Comparison of ENCODE assay signal across 1 cellular context in genomic region chr19:13842294-13843103, GRCh38.
TF ChIP-seq lines count a peak whose summit lies in the region.

No MANE protein-coding gene starts in this region.

TF ChIP-seq in K562, 482 proteins besides CTCF, POLR2A, EP300 and RAD21 (continued from another document and continues in another):
- TF ChIP-seq KAT7 (CRISPR knock-in tag; IDR thresholded peaks at IDR 0.05; ENCODE audit: borderline replicate concordance) (no peak; the same call in 1 of the 2 replicates), CCNT2 (IDR thresholded peaks at IDR 0.05; ENCODE audit: borderline replicate concordance, extremely low read depth, insufficient read length, low read depth, low read length) (peak; percentile 83), ETS1 (conservative IDR thresholded peaks at IDR 0.05; ENCODE audit: control insufficient read depth, low read depth, low read length) (peak; percentile 50; the same call in 1 of the 2 replicates), ZNF175 (CRISPR knock-in tag; IDR thresholded peaks at IDR 0.05; ENCODE audit: low read depth) (0 out of 2 replicates have a peak, but pooled peaks have one; percentile 29), BCLAF1 (IDR thresholded peaks at IDR 0.05; ENCODE audit: borderline replicate concordance in 1 of 2, control insufficient read depth in 1 of 2, low read depth in 2 of 2, low read length in 1 of 2) (no peak), ZBTB17 (CRISPR knock-in tag; IDR thresholded peaks at IDR 0.05) (0 out of 2 replicates have a peak, but pooled peaks have one; percentile 35), ZNF561 (CRISPR knock-in tag; conservative IDR thresholded peaks at IDR 0.05) (no peak), GMEB1 (CRISPR knock-in tag; IDR thresholded peaks at IDR 0.05) (peak; percentile 38; the same call in 1 of the 2 replicates), HDAC1 (IDR thresholded peaks at IDR 0.05) (0 out of 4 replicates have a peak, but pooled peaks of 1 of the 2 experiments have one; percentile 43), RBM22 (IDR thresholded peaks at IDR 0.05; ENCODE audit: low read depth, low read length, poor library complexity, severe bottlenecking) (peak; percentile 86), ZNF740 (CRISPR knock-in tag; IDR thresholded peaks at IDR 0.05) (peak; percentile 62), ZNF740 (tag; IDR thresholded peaks at IDR 0.05) (peak in 1 of 2 experiments; percentile 16; a peak in 1 of 4 replicates), TFE3 (CRISPR knock-in tag; IDR thresholded peaks at IDR 0.05) (no peak), GTF2F1 (IDR thresholded peaks at IDR 0.05; ENCODE audit: low read depth, low read length) (0 out of 2 replicates have a peak, but pooled peaks have one; percentile 59), ZNF408 (CRISPR knock-in tag; IDR thresholded peaks at IDR 0.05; ENCODE audit: low read depth) (no peak), ZNF696 (CRISPR knock-in tag; conservative IDR thresholded peaks at IDR 0.05) (no peak), ZNF695 (CRISPR knock-in tag; IDR thresholded peaks at IDR 0.05) (no peak), ZNF253 (CRISPR knock-in tag; conservative IDR thresholded peaks at IDR 0.05) (no peak), NONO (IDR thresholded peaks at IDR 0.05; ENCODE audit: low read depth in 2 of 2, low read length in 1 of 2) (peak; percentile 77 to 98), ZZZ3 (IDR thresholded peaks at IDR 0.05) (no peak), MLLT1 (IDR thresholded peaks at IDR 0.05) (0 out of 4 replicates have a peak, but pooled peaks have one; percentile 16 to 29), ZNF124 (CRISPR knock-in tag; IDR thresholded peaks at IDR 0.05) (peak; percentile 25; the same call in 1 of the 2 replicates), RBM14 (IDR thresholded peaks at IDR 0.05; ENCODE audit: borderline replicate concordance, insufficient read depth, low read depth, low read length) (0 out of 2 replicates have a peak, but pooled peaks have one; percentile 19), ZFX (CRISPR knock-in tag; IDR thresholded peaks at IDR 0.05) (peak; percentile 65), CTCFL (IDR thresholded peaks at IDR 0.05; ENCODE audit: borderline replicate concordance, insufficient read depth, low read depth, low read length, poor library complexity, severe bottlenecking) (peak; percentile 90), STAG1 (CRISPR knock-in tag; IDR thresholded peaks at IDR 0.05; ENCODE audit: borderline replicate concordance) (peak; percentile 4; the same call in 1 of the 2 replicates), E2F1 (CRISPR knock-in tag; IDR thresholded peaks at IDR 0.05) (no peak), CREB1 (IDR thresholded peaks at IDR 0.05) (no peak), CREB1 (CRISPR knock-in tag; IDR thresholded peaks at IDR 0.05) (peak; percentile 39; the same call in 1 of the 2 replicates), MTA3 (IDR thresholded peaks at IDR 0.05; ENCODE audit: borderline replicate concordance) (peak; percentile 55; the same call in 1 of the 2 replicates), ZNF23 (CRISPR knock-in tag; IDR thresholded peaks at IDR 0.05) (no peak), ZNF277 (CRISPR knock-in tag; IDR thresholded peaks at IDR 0.05; ENCODE audit: borderline replicate concordance) (no peak), ZFP30 (CRISPR knock-in tag; IDR thresholded peaks at IDR 0.05; ENCODE audit: borderline replicate concordance) (no peak), BACH1 (tag; IDR thresholded peaks at IDR 0.05) (no peak), HNRNPLL (IDR thresholded peaks at IDR 0.05; ENCODE audit: low read depth, low read length, poor library complexity, severe bottlenecking) (no peak), TFAM (CRISPR knock-in tag; conservative IDR thresholded peaks at IDR 0.05) (no peak), HCFC1 (IDR thresholded peaks at IDR 0.05; ENCODE audit: low read depth, low read length) (no peak), TGIF2 (CRISPR knock-in tag; IDR thresholded peaks at IDR 0.05) (no peak), ZNF431 (CRISPR knock-in tag; IDR thresholded peaks at IDR 0.05) (no peak), SAP30 (IDR thresholded peaks at IDR 0.05; ENCODE audit: borderline replicate concordance, insufficient read depth, low read depth, low read length, poor library complexity, severe bottlenecking) (peak; percentile 42), ZNF384 (IDR thresholded peaks at IDR 0.05; ENCODE audit: low read depth, low read length) (no peak), MAZ (CRISPR knock-in tag; conservative IDR thresholded peaks at IDR 0.05 in 1 of 2, IDR thresholded peaks at IDR 0.05 in 1 of 2) (peak; percentile 77 to 83), ZBTB33 (CRISPR knock-in tag; IDR thresholded peaks at IDR 0.05) (no peak), ZNF316 (IDR thresholded peaks at IDR 0.05) (no peak), SAFB (IDR thresholded peaks at IDR 0.05; ENCODE audit: borderline replicate concordance, low read depth, low read length) (peak; percentile 55; the same call in 1 of the 2 replicates), STAT5A (IDR thresholded peaks at IDR 0.05; ENCODE audit: borderline replicate concordance, low read length) (no peak), NFRKB (IDR thresholded peaks at IDR 0.05; ENCODE audit: low read depth) (no peak), E2F3 (CRISPR knock-in tag; IDR thresholded peaks at IDR 0.05) (no peak)
